20 cellular contexts compared by ENCODE assay signal in genomic region chr14:102760485-102761193, GRCh38. TPM values are rescaled to one million over a fixed set of nuclear protein-coding genes. Genes with fewer than 3 reads are reported as not detected.
A peak's percentile ranks its signal among the peaks of the same experiment; 100 is the strongest.
DNase-seq lines count a peak whose midpoint lies in the region; ATAC-seq, FAIRE-seq and TF ChIP-seq lines count a peak whose summit lies in the region.
"Had no signal": no experiment of that assay in that cellular context is flagged by ENCODE, and none has a peak within 500 bp of the region (broad histone marks: within the 10 kb centered on the region; RNA-seq: fewer than 3 reads in every experiment).

No MANE protein-coding gene starts in this region.

- no peak overlapping the region; the same call in 1 of the 2 replicates for H3K4me3 Mint-ChIP-seq in WTC11
- H3K4me3 Mint-ChIP-seq: activated naive CD8-positive, alpha-beta T cell treated with anti-CD3 and anti-CD28 coated beads for 36 hours; stimulated activated effector memory CD8-positive, alpha-beta T cell treated with anti-CD3 and anti-CD28 coated beads, Interleukin-12 subunit alpha, Interleukin-12 subunit beta, amount 100 ng/mL, for 72 hours had no signal

- TF ChIP-seq POLR2A in transverse colon (IDR thresholded peaks at IDR 0.05), result no peak

- H3K27me3 Mint-ChIP-seq in WTC11 (ENCODE audit: low read depth), result no peaks in the 10 kb centered on the region; the same call in 1 of the 2 replicates
- H3K27me3 Mint-ChIP-seq: activated naive CD8-positive, alpha-beta T cell treated with anti-CD3 and anti-CD28 coated beads for 36 hours had no signal

- DNase-seq in D341Med (ENCODE audit: low spot score) (peak; percentile 21), WTC11 (ENCODE audit: low spot score) (peak; percentile 54), keratinocyte (ENCODE audit: low read depth, low spot score) (no peak), retina (peak; percentile 63), SIG-M5 (lab: John Stamatoyannopoulos, UW) (no peak), transverse colon (no peak), NCI-H2196 treated with DMSO at 0.1 percent for 48 hours (lab: John Stamatoyannopoulos, UW; ENCODE audit: unreplicated experiment) (no peak)
- no peak for DNase-seq in effector CD8-positive, alpha-beta T cell (lab: John Stamatoyannopoulos, UW)
- DNase-seq: ACHN; activated CD4-positive, CD25-positive, alpha-beta regulatory T cell treated with anti-CD3 and anti-CD28 coated beads, Interleukin-2, amount 50 U/mL, for 72 hours; activated naive CD8-positive, alpha-beta T cell treated with anti-CD3 and anti-CD28 coated beads for 36 hours; body of pancreas; hypothalamus; MM.1S; NCI-H187 treated with DMSO at 0.1 percent for 48 hours; NCI-H510A; OCI-M1 had no signal

- no peak overlapping the region for H3K27ac ChIP-seq in keratinocyte (ENCODE audit: control insufficient read depth, insufficient read depth, low read length)
- no peak overlapping the region for H3K27ac ChIP-seq in transverse colon
- H3K27ac ChIP-seq: body of pancreas, coronary artery had no signal

- 74 to 100% methylated on average over 2 to 22 of the region's 22 CpGs for WGBS in transverse colon (ENCODE audit: low coverage in 1 of 2), 2 donors

- H3K9me3 ChIP-seq in keratinocyte (ENCODE audit: control insufficient read depth, low read depth, low read length), result no peaks in the 10 kb centered on the region
- H3K9me3 ChIP-seq in transverse colon, result no peaks in the 10 kb centered on the region
- H3K9me3 ChIP-seq: body of pancreas had no signal

- intact Hi-C loops in transverse colon (cut with DNase I; ENCODE audit: low total_unique reads), result no loop called here

- no peak overlapping the region; the same call in 1 of the 2 replicates for H3K27ac Mint-ChIP-seq in WTC11
- H3K27ac Mint-ChIP-seq: activated naive CD8-positive, alpha-beta T cell treated with anti-CD3 and anti-CD28 coated beads for 36 hours; CD4-positive, alpha-beta memory T cell; stimulated activated effector memory CD8-positive, alpha-beta T cell treated with anti-CD3 and anti-CD28 coated beads, Interleukin-12 subunit alpha, Interleukin-12 subunit beta, amount 100 ng/mL, for 72 hours had no signal

- H3K36me3 ChIP-seq in keratinocyte (ENCODE audit: control insufficient read depth in 2 of 2, extremely low read depth in 1 of 2, insufficient read depth in 2 of 2, low read length in 2 of 2), result no peaks in the 10 kb centered on the region
- no peaks in the 10 kb centered on the region for H3K36me3 ChIP-seq in transverse colon

- H3K27me3 ChIP-seq in keratinocyte (ENCODE audit: control insufficient read depth, extremely low read depth, insufficient read depth, low read length), result peaks cover 12% of the 10 kb centered on the region
- H3K27me3 ChIP-seq in transverse colon, result no peaks in the 10 kb centered on the region
- H3K27me3 ChIP-seq: body of pancreas had no signal

- H3K4me1 ChIP-seq in keratinocyte (ENCODE audit: control insufficient read depth, extremely low read depth, insufficient read depth, low read length) (no peaks in the 10 kb centered on the region), transverse colon (no peaks in the 10 kb centered on the region)
- H3K4me1 ChIP-seq: body of pancreas had no signal

- H3K9me3 Mint-ChIP-seq in WTC11, result no peaks in the 10 kb centered on the region; the same call in 1 of the 2 replicates
- H3K9me3 Mint-ChIP-seq: activated naive CD8-positive, alpha-beta T cell treated with anti-CD3 and anti-CD28 coated beads for 36 hours; CD4-positive, alpha-beta memory T cell; stimulated activated effector memory CD8-positive, alpha-beta T cell treated with anti-CD3 and anti-CD28 coated beads, Interleukin-12 subunit alpha, Interleukin-12 subunit beta, amount 100 ng/mL, for 72 hours had no signal

- dilution Hi-C loops in keratinocyte (cut with MboI; ENCODE audit: extremely low pct_ligation_motif_present, low sequenced_read_pairs), result no loop called here

- H3K4me2 ChIP-seq in keratinocyte (ENCODE audit: control insufficient read depth, extremely low read depth, insufficient read depth, low read depth, low read length), result peak overlapping the region; percentile 6

- H3K79me2 ChIP-seq in keratinocyte (ENCODE audit: control insufficient read depth, insufficient read depth, low read length), result no peaks in the 10 kb centered on the region

- no peak overlapping the region for H3K4me3 ChIP-seq in keratinocyte (ENCODE audit: control insufficient read depth in 2 of 3, extremely low read depth in 1 of 3, insufficient read depth in 2 of 3, low read depth in 1 of 3, low read length in 3 of 3)
- no peak overlapping the region for H3K4me3 ChIP-seq in transverse colon
- H3K4me3 ChIP-seq: body of pancreas, coronary artery had no signal

- FAIRE-seq in keratinocyte (lab: Jason Lieb, UNC), result no peak

- H3K4me1 Mint-ChIP-seq in WTC11, result peaks cover 32% of the 10 kb centered on the region
- H3K4me1 Mint-ChIP-seq: activated naive CD8-positive, alpha-beta T cell treated with anti-CD3 and anti-CD28 coated beads for 36 hours; CD4-positive, alpha-beta memory T cell had no signal

- no peak overlapping the region for H3K9ac ChIP-seq in keratinocyte (ENCODE audit: control insufficient read depth, extremely low read depth, insufficient read depth, low read length)

- H2AFZ ChIP-seq in keratinocyte (ENCODE audit: control insufficient read depth, low read length), result no peak overlapping the region

- TF ChIP-seq EP300 in transverse colon (IDR thresholded peaks at IDR 0.05; ENCODE audit: low read depth), result no peak

- peak; percentile 73 for ATAC-seq in WTC11
- ATAC-seq: body of pancreas; stimulated activated effector memory CD8-positive, alpha-beta T cell treated with anti-CD3 and anti-CD28 coated beads, Interleukin-12 subunit alpha, Interleukin-12 subunit beta, amount 100 ng/mL, for 72 hours had no signal

- no peaks in the 10 kb centered on the region for H3K9me1 ChIP-seq in keratinocyte (ENCODE audit: control insufficient read depth, extremely low read depth, insufficient read depth, low read length)

- POLR2A ChIA-PET in WTC11 (lab: Charles Lee), result no interaction called here

- no peaks in the 10 kb centered on the region for H3K36me3 Mint-ChIP-seq in WTC11
- H3K36me3 Mint-ChIP-seq: activated naive CD8-positive, alpha-beta T cell treated with anti-CD3 and anti-CD28 coated beads for 36 hours; CD4-positive, alpha-beta memory T cell had no signal

- CTCF ChIA-PET in WTC11 (lab: Charles Lee), result interaction anchor here (0.7 to 3.7 kb wide), 11 partner anchors 10 to 236 kb away, joined by 3 to 33 read pairs (median 6); no protein-coding TSS in a partner anchor

- no peaks in the 10 kb centered on the region for H4K20me1 ChIP-seq in keratinocyte (ENCODE audit: control insufficient read depth, extremely low read depth, insufficient read depth, low read length)

- in situ Hi-C loops in transverse colon (cut with MboI; ENCODE audit: low pct_ligation_motif_present in 1 of 4, low pct_unique_long_range_greater_than_20kb in 1 of 4, low sequenced_read_pairs in 3 of 4), result loop anchor here in 2 of 4 donors (25.0 kb wide), 1 partner anchor 152 kb away; the partner anchor contains the start of gene AMN (in 2 of the 2)

- TF ChIP-seq CTCF in WTC11 (IDR thresholded peaks at IDR 0.05), result no peak
- TF ChIP-seq CTCF in keratinocyte (optimal IDR thresholded peaks at IDR 0.05 in 1 of 3, IDR thresholded peaks at IDR 0.05 in 1 of 3, conservative IDR thresholded peaks at IDR 0.05 in 1 of 3; ENCODE audit: extremely low read depth in 1 of 3, insufficient read depth in 2 of 3, low read length in 3 of 3), result no peak
- no peak for TF ChIP-seq CTCF in transverse colon (IDR thresholded peaks at IDR 0.05)

TF ChIP-seq in WTC11, 78 proteins besides CTCF, POLR2A, EP300 and RAD21 (continues in another document):
- TF ChIP-seq GTF2I (CRISPR knock-in tag; conservative IDR thresholded peaks at IDR 0.05) (no peak), ZBTB21 (CRISPR knock-in tag; IDR thresholded peaks at IDR 0.05; ENCODE audit: borderline replicate concordance) (0 out of 2 replicates have a peak, but pooled peaks have one; percentile 10), FOXP4 (CRISPR knock-in tag; IDR thresholded peaks at IDR 0.05) (peak; percentile 24; the same call in 1 of the 2 replicates), JAZF1 (CRISPR knock-in tag; IDR thresholded peaks at IDR 0.05) (no peak), SMAD4 (CRISPR knock-in tag; IDR thresholded peaks at IDR 0.05) (0 out of 2 replicates have a peak, but pooled peaks have one; percentile 19), OVOL2 (CRISPR knock-in tag; IDR thresholded peaks at IDR 0.05; ENCODE audit: borderline replicate concordance) (no peak), PRRX2 (CRISPR knock-in tag; IDR thresholded peaks at IDR 0.05) (no peak), ATF1 (CRISPR knock-in tag; IDR thresholded peaks at IDR 0.05) (no peak), TCF7 (CRISPR knock-in tag; IDR thresholded peaks at IDR 0.05; ENCODE audit: low read depth) (no peak)

RNA-seq across cellular contexts. Expression of gene TRAF3, which starts 16.6 kb away (rescaled TPM):
- total RNA-seq in WTC11 (2021), result 8.2 to 11.2 TPM (median 9.6 TPM) in 3 replicates
- polyA plus RNA-seq in keratinocyte, result 11.0 to 20.1 TPM (median 12.5 TPM) in 3 replicates
- polyA plus RNA-seq in keratinocyte (2011; ENCODE audit: low read depth), result 11.3 TPM
- polyA plus RNA-seq in keratinocyte (2011; cell fraction: cytosol; rRNA removed), result 14.0 and 17.4 TPM in 2 replicates
- 18.8 and 22.7 TPM in 2 replicates for polyA plus RNA-seq in keratinocyte (2011; cell fraction: nucleus; rRNA removed)
- polyA plus RNA-seq in keratinocyte (2012; ENCODE audit: low replicate concordance), result 5.2 and 16.8 TPM in 2 replicates
- 21.9 to 45.6 TPM (median 25.2 TPM) in 3 replicates for polyA minus RNA-seq in keratinocyte
- 12.5 TPM for polyA minus RNA-seq in keratinocyte (2011; cell fraction: cytosol; rRNA and poly(A)+ RNA removed)
- 11.1 and 14.6 TPM in 2 replicates for polyA minus RNA-seq in keratinocyte (2011; cell fraction: nucleus; rRNA and poly(A)+ RNA removed)
- total RNA-seq in transverse colon, result 10 to 100 TPM; 18.7 to 28.9 (median 25.0) TPM

Comparison
In these comparisons a context has a peak if more than half of its experiments do, and no peak if none do; other contexts are left out.
1. DNase-seq: peak in D341Med (single experiment), WTC11 (single experiment) and retina (single experiment); none in keratinocyte (single experiment), SIG-M5 (single experiment), effector CD8-positive, alpha-beta T cell (single experiment), transverse colon (single experiment) and NCI-H2196 treated with DMSO at 0.1 percent for 48 hours (single experiment).